Comparison of ENCODE assay signal across 1 cellular context in the genomic region with DNA sequence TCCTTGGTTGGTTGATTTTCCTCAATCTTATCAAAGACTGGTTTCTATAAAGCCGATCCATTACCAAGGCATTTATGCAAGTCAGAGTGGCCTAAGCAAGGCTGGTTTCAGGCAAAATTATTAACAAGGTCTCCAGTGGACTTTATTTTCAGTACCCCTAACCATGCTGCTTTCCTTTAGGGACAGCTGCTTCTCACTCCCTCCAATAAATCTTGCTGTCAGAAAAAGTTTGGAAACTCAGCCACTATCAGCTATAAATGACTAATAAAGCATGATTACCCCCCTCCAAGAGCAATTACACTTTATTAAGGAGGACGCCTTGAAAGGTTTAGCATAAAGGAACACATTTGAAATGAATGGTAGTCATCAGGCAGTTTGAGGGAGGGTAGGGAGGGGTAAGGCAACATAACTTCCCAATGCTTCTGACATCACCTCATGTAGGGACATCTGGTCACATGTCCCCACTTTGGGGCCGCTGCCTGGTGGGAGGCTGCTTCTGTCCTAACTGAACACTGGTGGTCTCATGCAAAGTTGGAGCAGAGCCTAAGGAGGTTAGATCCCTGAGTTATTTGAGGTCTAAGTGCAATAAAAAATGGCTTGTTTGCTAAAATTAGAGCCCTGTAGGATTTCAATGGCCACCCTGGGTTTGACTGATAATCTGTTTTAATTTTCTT.
TF ChIP-seq lines count a peak whose summit lies in the region.

No MANE protein-coding gene starts in this region.

TF ChIP-seq in GM23338, 12 proteins besides CTCF, POLR2A, EP300 and RAD21:
- TF ChIP-seq CREB1 (CRISPR knock-in tag; IDR thresholded peaks at IDR 0.05; ENCODE audit: low read depth) (no peak), EZH2phosphoT487 (IDR thresholded peaks at IDR 0.05; ENCODE audit: unreplicated experiment) (no peak), ZNF114 (CRISPR knock-in tag; IDR thresholded peaks at IDR 0.05) (no peak), ZNF331 (CRISPR knock-in tag; IDR thresholded peaks at IDR 0.05; ENCODE audit: low read depth) (no peak), STAT1 (IDR thresholded peaks at IDR 0.05; ENCODE audit: unreplicated experiment) (no peak), EZH2 (IDR thresholded peaks at IDR 0.05; ENCODE audit: low read depth, unreplicated experiment) (no peak), NANOG (IDR thresholded peaks at IDR 0.05; ENCODE audit: borderline replicate concordance) (no peak), JUNB (IDR thresholded peaks at IDR 0.05; ENCODE audit: unreplicated experiment) (no peak), POLR2AphosphoS5 (IDR thresholded peaks at IDR 0.05; ENCODE audit: low read depth) (no peak)
- TF ChIP-seq, protein P1, sequence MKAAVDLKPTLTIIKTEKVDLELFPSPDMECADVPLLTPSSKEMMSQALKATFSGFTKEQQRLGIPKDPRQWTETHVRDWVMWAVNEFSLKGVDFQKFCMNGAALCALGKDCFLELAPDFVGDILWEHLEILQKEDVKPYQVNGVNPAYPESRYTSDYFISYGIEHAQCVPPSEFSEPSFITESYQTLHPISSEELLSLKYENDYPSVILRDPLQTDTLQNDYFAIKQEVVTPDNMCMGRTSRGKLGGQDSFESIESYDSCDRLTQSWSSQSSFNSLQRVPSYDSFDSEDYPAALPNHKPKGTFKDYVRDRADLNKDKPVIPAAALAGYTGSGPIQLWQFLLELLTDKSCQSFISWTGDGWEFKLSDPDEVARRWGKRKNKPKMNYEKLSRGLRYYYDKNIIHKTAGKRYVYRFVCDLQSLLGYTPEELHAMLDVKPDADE (IDR thresholded peaks at IDR 0.05), result no peak
- TF ChIP-seq, protein P2, sequence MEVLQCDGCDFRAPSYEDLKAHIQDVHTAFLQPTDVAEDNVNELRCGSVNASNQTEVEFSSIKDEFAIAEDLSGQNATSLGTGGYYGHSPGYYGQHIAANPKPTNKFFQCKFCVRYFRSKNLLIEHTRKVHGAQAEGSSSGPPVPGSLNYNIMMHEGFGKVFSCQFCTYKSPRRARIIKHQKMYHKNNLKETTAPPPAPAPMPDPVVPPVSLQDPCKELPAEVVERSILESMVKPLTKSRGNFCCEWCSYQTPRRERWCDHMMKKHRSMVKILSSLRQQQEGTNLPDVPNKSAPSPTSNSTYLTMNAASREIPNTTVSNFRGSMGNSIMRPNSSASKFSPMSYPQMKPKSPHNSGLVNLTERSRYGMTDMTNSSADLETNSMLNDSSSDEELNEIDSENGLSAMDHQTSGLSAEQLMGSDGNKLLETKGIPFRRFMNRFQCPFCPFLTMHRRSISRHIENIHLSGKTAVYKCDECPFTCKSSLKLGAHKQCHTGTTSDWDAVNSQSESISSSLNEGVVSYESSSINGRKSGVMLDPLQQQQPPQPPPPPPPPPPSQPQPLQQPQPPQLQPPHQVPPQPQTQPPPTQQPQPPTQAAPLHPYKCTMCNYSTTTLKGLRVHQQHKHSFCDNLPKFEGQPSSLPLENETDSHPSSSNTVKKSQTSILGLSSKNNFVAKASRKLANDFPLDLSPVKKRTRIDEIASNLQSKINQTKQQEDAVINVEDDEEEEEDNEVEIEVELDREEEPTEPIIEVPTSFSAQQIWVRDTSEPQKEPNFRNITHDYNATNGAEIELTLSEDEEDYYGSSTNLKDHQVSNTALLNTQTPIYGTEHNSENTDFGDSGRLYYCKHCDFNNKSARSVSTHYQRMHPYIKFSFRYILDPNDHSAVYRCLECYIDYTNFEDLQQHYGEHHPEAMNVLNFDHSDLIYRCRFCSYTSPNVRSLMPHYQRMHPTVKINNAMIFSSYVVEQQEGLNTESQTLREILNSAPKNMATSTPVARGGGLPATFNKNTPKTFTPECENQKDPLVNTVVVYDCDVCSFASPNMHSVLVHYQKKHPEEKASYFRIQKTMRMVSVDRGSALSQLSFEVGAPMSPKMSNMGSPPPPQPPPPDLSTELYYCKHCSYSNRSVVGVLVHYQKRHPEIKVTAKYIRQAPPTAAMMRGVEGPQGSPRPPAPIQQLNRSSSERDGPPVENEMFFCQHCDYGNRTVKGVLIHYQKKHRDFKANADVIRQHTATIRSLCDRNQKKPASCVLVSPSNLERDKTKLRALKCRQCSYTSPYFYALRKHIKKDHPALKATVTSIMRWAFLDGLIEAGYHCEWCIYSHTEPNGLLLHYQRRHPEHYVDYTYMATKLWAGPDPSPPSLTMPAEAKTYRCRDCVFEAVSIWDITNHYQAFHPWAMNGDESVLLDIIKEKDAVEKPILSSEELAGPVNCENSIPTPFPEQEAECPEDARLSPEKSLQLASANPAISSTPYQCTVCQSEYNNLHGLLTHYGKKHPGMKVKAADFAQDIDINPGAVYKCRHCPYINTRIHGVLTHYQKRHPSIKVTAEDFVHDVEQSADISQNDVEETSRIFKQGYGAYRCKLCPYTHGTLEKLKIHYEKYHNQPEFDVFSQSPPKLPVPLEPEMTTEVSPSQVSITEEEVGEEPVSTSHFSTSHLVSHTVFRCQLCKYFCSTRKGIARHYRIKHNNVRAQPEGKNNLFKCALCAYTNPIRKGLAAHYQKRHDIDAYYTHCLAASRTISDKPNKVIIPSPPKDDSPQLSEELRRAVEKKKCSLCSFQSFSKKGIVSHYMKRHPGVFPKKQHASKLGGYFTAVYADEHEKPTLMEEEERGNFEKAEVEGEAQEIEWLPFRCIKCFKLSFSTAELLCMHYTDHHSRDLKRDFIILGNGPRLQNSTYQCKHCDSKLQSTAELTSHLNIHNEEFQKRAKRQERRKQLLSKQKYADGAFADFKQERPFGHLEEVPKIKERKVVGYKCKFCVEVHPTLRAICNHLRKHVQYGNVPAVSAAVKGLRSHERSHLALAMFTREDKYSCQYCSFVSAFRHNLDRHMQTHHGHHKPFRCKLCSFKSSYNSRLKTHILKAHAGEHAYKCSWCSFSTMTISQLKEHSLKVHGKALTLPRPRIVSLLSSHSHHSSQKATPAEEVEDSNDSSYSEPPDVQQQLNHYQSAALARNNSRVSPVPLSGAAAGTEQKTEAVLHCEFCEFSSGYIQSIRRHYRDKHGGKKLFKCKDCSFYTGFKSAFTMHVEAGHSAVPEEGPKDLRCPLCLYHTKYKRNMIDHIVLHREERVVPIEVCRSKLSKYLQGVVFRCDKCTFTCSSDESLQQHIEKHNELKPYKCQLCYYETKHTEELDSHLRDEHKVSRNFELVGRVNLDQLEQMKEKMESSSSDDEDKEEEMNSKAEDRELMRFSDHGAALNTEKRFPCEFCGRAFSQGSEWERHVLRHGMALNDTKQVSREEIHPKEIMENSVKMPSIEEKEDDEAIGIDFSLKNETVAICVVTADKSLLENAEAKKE (CRISPR knock-in tag; IDR thresholded peaks at IDR 0.05), result no peak
- TF ChIP-seq, protein P3, sequence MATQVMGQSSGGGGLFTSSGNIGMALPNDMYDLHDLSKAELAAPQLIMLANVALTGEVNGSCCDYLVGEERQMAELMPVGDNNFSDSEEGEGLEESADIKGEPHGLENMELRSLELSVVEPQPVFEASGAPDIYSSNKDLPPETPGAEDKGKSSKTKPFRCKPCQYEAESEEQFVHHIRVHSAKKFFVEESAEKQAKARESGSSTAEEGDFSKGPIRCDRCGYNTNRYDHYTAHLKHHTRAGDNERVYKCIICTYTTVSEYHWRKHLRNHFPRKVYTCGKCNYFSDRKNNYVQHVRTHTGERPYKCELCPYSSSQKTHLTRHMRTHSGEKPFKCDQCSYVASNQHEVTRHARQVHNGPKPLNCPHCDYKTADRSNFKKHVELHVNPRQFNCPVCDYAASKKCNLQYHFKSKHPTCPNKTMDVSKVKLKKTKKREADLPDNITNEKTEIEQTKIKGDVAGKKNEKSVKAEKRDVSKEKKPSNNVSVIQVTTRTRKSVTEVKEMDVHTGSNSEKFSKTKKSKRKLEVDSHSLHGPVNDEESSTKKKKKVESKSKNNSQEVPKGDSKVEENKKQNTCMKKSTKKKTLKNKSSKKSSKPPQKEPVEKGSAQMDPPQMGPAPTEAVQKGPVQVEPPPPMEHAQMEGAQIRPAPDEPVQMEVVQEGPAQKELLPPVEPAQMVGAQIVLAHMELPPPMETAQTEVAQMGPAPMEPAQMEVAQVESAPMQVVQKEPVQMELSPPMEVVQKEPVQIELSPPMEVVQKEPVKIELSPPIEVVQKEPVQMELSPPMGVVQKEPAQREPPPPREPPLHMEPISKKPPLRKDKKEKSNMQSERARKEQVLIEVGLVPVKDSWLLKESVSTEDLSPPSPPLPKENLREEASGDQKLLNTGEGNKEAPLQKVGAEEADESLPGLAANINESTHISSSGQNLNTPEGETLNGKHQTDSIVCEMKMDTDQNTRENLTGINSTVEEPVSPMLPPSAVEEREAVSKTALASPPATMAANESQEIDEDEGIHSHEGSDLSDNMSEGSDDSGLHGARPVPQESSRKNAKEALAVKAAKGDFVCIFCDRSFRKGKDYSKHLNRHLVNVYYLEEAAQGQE (IDR thresholded peaks at IDR 0.05; ENCODE audit: unreplicated experiment), result no peak
